ENCODE assay signal across 1 cellular context in the genomic region with DNA sequence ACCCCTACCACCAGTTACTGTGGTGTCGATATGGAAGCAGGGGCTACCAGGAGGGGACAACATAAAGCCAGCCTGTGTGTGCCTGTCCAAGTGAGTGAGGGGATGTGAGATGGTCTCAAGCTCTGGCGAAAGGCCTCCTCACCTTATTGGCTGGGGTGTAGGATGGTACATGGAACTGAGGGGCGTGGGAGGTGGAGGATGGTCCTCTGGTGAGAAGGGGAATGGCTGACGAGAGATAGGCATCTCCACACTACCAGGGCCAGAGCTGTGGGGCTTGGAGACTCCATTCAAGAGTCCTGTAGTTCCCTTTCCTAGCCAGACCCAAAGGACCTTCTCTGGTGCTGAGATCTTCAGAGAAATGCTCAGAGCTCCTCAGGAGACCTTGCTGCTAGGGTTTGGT.
TF ChIP-seq lines count a peak whose summit lies in the region.

No MANE protein-coding gene starts in this region.

TF ChIP-seq in WTC11, 78 proteins besides CTCF, POLR2A, EP300 and RAD21:
- TF ChIP-seq, protein P1, sequence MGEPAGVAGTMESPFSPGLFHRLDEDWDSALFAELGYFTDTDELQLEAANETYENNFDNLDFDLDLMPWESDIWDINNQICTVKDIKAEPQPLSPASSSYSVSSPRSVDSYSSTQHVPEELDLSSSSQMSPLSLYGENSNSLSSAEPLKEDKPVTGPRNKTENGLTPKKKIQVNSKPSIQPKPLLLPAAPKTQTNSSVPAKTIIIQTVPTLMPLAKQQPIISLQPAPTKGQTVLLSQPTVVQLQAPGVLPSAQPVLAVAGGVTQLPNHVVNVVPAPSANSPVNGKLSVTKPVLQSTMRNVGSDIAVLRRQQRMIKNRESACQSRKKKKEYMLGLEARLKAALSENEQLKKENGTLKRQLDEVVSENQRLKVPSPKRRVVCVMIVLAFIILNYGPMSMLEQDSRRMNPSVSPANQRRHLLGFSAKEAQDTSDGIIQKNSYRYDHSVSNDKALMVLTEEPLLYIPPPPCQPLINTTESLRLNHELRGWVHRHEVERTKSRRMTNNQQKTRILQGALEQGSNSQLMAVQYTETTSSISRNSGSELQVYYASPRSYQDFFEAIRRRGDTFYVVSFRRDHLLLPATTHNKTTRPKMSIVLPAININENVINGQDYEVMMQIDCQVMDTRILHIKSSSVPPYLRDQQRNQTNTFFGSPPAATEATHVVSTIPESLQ (CRISPR knock-in tag; IDR thresholded peaks at IDR 0.05), result no peak
- TF ChIP-seq CBFB (CRISPR knock-in tag; IDR thresholded peaks at IDR 0.05; ENCODE audit: low read depth) (no peak), PRRX2 (CRISPR knock-in tag; IDR thresholded peaks at IDR 0.05) (no peak), ZNF423 (CRISPR knock-in tag; IDR thresholded peaks at IDR 0.05) (no peak), IRF2 (CRISPR knock-in tag; IDR thresholded peaks at IDR 0.05; ENCODE audit: borderline replicate concordance, low read depth) (no peak)
- TF ChIP-seq, protein P2, sequence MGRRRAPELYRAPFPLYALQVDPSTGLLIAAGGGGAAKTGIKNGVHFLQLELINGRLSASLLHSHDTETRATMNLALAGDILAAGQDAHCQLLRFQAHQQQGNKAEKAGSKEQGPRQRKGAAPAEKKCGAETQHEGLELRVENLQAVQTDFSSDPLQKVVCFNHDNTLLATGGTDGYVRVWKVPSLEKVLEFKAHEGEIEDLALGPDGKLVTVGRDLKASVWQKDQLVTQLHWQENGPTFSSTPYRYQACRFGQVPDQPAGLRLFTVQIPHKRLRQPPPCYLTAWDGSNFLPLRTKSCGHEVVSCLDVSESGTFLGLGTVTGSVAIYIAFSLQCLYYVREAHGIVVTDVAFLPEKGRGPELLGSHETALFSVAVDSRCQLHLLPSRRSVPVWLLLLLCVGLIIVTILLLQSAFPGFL (CRISPR knock-in tag; IDR thresholded peaks at IDR 0.05; ENCODE audit: borderline replicate concordance), result no peak
- TF ChIP-seq, protein P3, sequence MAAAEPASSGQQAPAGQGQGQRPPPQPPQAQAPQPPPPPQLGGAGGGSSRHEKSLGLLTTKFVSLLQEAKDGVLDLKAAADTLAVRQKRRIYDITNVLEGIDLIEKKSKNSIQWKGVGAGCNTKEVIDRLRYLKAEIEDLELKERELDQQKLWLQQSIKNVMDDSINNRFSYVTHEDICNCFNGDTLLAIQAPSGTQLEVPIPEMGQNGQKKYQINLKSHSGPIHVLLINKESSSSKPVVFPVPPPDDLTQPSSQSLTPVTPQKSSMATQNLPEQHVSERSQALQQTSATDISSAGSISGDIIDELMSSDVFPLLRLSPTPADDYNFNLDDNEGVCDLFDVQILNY (CRISPR knock-in tag; IDR thresholded peaks at IDR 0.05), result no peak
- TF ChIP-seq, protein P4, sequence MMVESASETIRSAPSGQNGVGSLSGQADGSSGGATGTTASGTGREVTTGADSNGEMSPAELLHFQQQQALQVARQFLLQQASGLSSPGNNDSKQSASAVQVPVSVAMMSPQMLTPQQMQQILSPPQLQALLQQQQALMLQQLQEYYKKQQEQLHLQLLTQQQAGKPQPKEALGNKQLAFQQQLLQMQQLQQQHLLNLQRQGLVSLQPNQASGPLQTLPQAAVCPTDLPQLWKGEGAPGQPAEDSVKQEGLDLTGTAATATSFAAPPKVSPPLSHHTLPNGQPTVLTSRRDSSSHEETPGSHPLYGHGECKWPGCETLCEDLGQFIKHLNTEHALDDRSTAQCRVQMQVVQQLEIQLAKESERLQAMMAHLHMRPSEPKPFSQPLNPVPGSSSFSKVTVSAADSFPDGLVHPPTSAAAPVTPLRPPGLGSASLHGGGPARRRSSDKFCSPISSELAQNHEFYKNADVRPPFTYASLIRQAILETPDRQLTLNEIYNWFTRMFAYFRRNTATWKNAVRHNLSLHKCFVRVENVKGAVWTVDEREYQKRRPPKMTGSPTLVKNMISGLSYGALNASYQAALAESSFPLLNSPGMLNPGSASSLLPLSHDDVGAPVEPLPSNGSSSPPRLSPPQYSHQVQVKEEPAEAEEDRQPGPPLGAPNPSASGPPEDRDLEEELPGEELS (CRISPR knock-in tag; IDR thresholded peaks at IDR 0.05), result no peak
